11 cellular contexts compared by ENCODE assay signal in genomic region chr12:120175537-120175936, GRCh38. TPM values are rescaled to one million over a fixed set of nuclear protein-coding genes. Genes with fewer than 3 reads are reported as not detected.
DNase-seq lines count a peak whose midpoint lies in the region; ATAC-seq and TF ChIP-seq lines count a peak whose summit lies in the region.
"Had no signal": no experiment of that assay in that cellular context is flagged by ENCODE, and none has a peak within 500 bp of the region (broad histone marks: within the 10 kb centered on the region; RNA-seq: fewer than 3 reads in every experiment).

No MANE protein-coding gene starts in this region.

- H3K9ac ChIP-seq in trophoblast cell (ENCODE audit: low read length): no peak overlapping the region
- H3K9ac ChIP-seq: GM23248 had no signal

- intact Hi-C loops in spleen (cut with DNase I; ENCODE audit: low total_unique reads) (no loop called here), left cardiac atrium (cut with DNase I) (loop anchor here in 1 of 2 donors (5.0 kb wide), 1 partner anchor 38 kb away; no protein-coding TSS in a partner anchor)

- no peaks in the 10 kb centered on the region for H3K4me1 Mint-ChIP-seq in GM23338

- H3K79me2 ChIP-seq in GM23338 (replicated peaks; ENCODE audit: insufficient read depth) (no peaks in the 10 kb centered on the region; the same call in none of the 2 replicates), trophoblast cell (ENCODE audit: control insufficient read depth, insufficient read depth, low read length, poor library complexity) (no peaks in the 10 kb centered on the region)

- no peaks in the 10 kb centered on the region for H3K9me2 ChIP-seq in GM23338 (ENCODE audit: insufficient read depth)

- H3K23ac ChIP-seq in trophoblast cell (ENCODE audit: low read length): no peak overlapping the region

- peaks cover 90% of the 10 kb centered on the region for H3K36me3 Mint-ChIP-seq in GM23338 (ENCODE audit: low read depth)

- no peak overlapping the region for H2BK120ac ChIP-seq in trophoblast cell (ENCODE audit: insufficient read depth, low read length, poor library complexity)

- no peak overlapping the region for H4K8ac ChIP-seq in trophoblast cell (ENCODE audit: low read depth, low read length)

- no peak overlapping the region for H3K4me3 Mint-ChIP-seq in GM23338
- H3K4me3 Mint-ChIP-seq: B cell had no signal

- no peak overlapping the region for H2BK5ac ChIP-seq in trophoblast cell (ENCODE audit: low read depth, low read length, poor library complexity)

- no peak overlapping the region for H4K91ac ChIP-seq in trophoblast cell (ENCODE audit: low read depth, low read length)

- H3K36me3 ChIP-seq in GM23338 (ENCODE audit: insufficient read depth) (peaks cover 77% of the 10 kb centered on the region), trophoblast cell (ENCODE audit: control insufficient read depth in 1 of 2, insufficient read depth in 2 of 2, low read length in 2 of 2) (peaks cover 66 to 77% of the 10 kb centered on the region in 2 experiments), spleen (peaks cover 15 to 100% (median 100%) of the 10 kb centered on the region in 6 donors)

- no CpG with 5 or more reads among the region's 11 CpGs for WGBS in trophoblast cell (ENCODE audit: extremely low coverage, insufficient coverage, insufficient read length)
- 94 to 97% (median 96%) methylated on average over 9 to 11 of the region's 11 CpGs for WGBS in spleen, 5 donors

- no peaks in the 10 kb centered on the region for H3K9me3 Mint-ChIP-seq in GM23338

- H3K4ac ChIP-seq in trophoblast cell (ENCODE audit: low read depth, low read length): no peak overlapping the region

- ATAC-seq in GM23338 (no peak), left cardiac atrium (no peak)

- CTCF ChIA-PET in RWPE1 (lab: Yijun Ruan, JAX): no interaction called here

- no peaks in the 10 kb centered on the region for H3K4me1 ChIP-seq in GM23338 (ENCODE audit: insufficient read depth)
- H3K4me1 ChIP-seq in trophoblast cell (ENCODE audit: control insufficient read depth in 1 of 2, insufficient read depth in 2 of 2, low read length in 2 of 2): no peaks in the 10 kb centered on the region
- peaks cover 0 to 4% (median 2%) of the 10 kb centered on the region in 6 donors for H3K4me1 ChIP-seq in spleen

- no peak overlapping the region for H3K14ac ChIP-seq in trophoblast cell (ENCODE audit: low read length)

- H3K27ac ChIP-seq in GM23338 (ENCODE audit: low read depth): no peak overlapping the region
- peak overlapping the region; percentile 23; the same call in 1 of the 2 replicates for H3K27ac ChIP-seq in RWPE1
- H3K27ac ChIP-seq in trophoblast cell (ENCODE audit: low read depth, low read length): no peak overlapping the region
- no peak overlapping the region for H3K27ac ChIP-seq in spleen
- H3K27ac ChIP-seq: GM23248 had no signal

- no peaks in the 10 kb centered on the region for H3K9me3 ChIP-seq in trophoblast cell (ENCODE audit: insufficient read depth, low read depth, low read length)
- no peaks in the 10 kb centered on the region for H3K9me3 ChIP-seq in spleen

- H3K4me3 ChIP-seq in GM23338: no peak overlapping the region
- H3K4me3 ChIP-seq in trophoblast cell (ENCODE audit: low read depth, low read length): no peak overlapping the region
- H3K4me3 ChIP-seq in spleen: no peak overlapping the region
- H3K4me3 ChIP-seq: GM23248 had no signal

- H2AFZ ChIP-seq in GM23338 (no peak overlapping the region), trophoblast cell (ENCODE audit: insufficient read depth, low read length, poor library complexity) (no peak overlapping the region)
- H2AFZ ChIP-seq: GM23248 had no signal

- H3K27me3 ChIP-seq in GM23338 (ENCODE audit: insufficient read depth) (no peaks in the 10 kb centered on the region), trophoblast cell (ENCODE audit: insufficient read depth, low read length) (no peaks in the 10 kb centered on the region), spleen (replicated peaks in 1 of 7) (no peaks in the 10 kb centered on the region)

- no peak overlapping the region for H2BK12ac ChIP-seq in trophoblast cell (ENCODE audit: low read length)

- no peak for TF ChIP-seq CTCF in GM23338 (conservative IDR thresholded peaks at IDR 0.05; ENCODE audit: low read depth in 2 of 2)
- no peak for TF ChIP-seq CTCF in RWPE1 (conservative IDR thresholded peaks at IDR 0.05; ENCODE audit: low read depth)
- no peak for TF ChIP-seq CTCF in spleen (IDR thresholded peaks at IDR 0.05 in 8 of 11, conservative IDR thresholded peaks at IDR 0.05 in 3 of 11)

- peaks cover 32% of the 10 kb centered on the region for H4K20me1 ChIP-seq in GM23338 (replicated peaks; ENCODE audit: insufficient read depth)

- peaks cover 8% of the 10 kb centered on the region for H3K27me3 Mint-ChIP-seq in GM23338 (ENCODE audit: insufficient read depth, low read depth, poor library complexity)
- H3K27me3 Mint-ChIP-seq: B cell had no signal

- H3K4me2 ChIP-seq in GM23338 (no peak overlapping the region), trophoblast cell (ENCODE audit: low read length) (no peak overlapping the region)

- no peak for DNase-seq in GM23338 (ENCODE audit: low spot score)
- DNase-seq in RWPE1 (ENCODE audit: low spot score): no peak
- peak; percentile 93 to 97 for DNase-seq in trophoblast cell
- DNase-seq in spleen: no peak
- no peak for DNase-seq in epidermal melanocyte (ENCODE audit: insufficient read length, low spot score)
- DNase-seq in NCI-H2196 treated with DMSO at 0.1 percent for 48 hours (lab: John Stamatoyannopoulos, UW; ENCODE audit: unreplicated experiment): no peak
- no peak for DNase-seq in left cardiac atrium
- DNase-seq: DMS53, GM23248, H7 had no signal

- no peak overlapping the region for H2AK5ac ChIP-seq in trophoblast cell (ENCODE audit: low read length)

- no peak overlapping the region for H3K18ac ChIP-seq in trophoblast cell (ENCODE audit: low read length)

- H3K27ac Mint-ChIP-seq in GM23338: no peak overlapping the region
- H3K27ac Mint-ChIP-seq: B cell had no signal

- H3F3A ChIP-seq in GM23338 (replicated peaks; ENCODE audit: low read depth): peaks cover 9% of the 10 kb centered on the region; the same call in 1 of the 2 replicates

- no peak overlapping the region for H4K12ac ChIP-seq in trophoblast cell (ENCODE audit: low read depth, low read length)

- POLR2A ChIA-PET in RWPE1 (lab: Yijun Ruan, JAX; ENCODE audit: low non-redundant PET): no interaction called here

- H3K79me1 ChIP-seq in trophoblast cell (ENCODE audit: low read length): no peaks in the 10 kb centered on the region

- no peak for TF ChIP-seq POLR2A in spleen (IDR thresholded peaks at IDR 0.05)

TF ChIP-seq in GM23338, 12 proteins besides CTCF, POLR2A, EP300 and RAD21:
- TF ChIP-seq, protein P1, sequence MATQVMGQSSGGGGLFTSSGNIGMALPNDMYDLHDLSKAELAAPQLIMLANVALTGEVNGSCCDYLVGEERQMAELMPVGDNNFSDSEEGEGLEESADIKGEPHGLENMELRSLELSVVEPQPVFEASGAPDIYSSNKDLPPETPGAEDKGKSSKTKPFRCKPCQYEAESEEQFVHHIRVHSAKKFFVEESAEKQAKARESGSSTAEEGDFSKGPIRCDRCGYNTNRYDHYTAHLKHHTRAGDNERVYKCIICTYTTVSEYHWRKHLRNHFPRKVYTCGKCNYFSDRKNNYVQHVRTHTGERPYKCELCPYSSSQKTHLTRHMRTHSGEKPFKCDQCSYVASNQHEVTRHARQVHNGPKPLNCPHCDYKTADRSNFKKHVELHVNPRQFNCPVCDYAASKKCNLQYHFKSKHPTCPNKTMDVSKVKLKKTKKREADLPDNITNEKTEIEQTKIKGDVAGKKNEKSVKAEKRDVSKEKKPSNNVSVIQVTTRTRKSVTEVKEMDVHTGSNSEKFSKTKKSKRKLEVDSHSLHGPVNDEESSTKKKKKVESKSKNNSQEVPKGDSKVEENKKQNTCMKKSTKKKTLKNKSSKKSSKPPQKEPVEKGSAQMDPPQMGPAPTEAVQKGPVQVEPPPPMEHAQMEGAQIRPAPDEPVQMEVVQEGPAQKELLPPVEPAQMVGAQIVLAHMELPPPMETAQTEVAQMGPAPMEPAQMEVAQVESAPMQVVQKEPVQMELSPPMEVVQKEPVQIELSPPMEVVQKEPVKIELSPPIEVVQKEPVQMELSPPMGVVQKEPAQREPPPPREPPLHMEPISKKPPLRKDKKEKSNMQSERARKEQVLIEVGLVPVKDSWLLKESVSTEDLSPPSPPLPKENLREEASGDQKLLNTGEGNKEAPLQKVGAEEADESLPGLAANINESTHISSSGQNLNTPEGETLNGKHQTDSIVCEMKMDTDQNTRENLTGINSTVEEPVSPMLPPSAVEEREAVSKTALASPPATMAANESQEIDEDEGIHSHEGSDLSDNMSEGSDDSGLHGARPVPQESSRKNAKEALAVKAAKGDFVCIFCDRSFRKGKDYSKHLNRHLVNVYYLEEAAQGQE (IDR thresholded peaks at IDR 0.05; ENCODE audit: unreplicated experiment): no peak
- peak; percentile 54 for TF ChIP-seq EZH2phosphoT487 (IDR thresholded peaks at IDR 0.05; ENCODE audit: unreplicated experiment)

RNA-seq across cellular contexts. Expression of gene GCN1, which starts 19.0 kb away (rescaled TPM):
- total RNA-seq in GM23338 (2014; rRNA removed; shearing (Covaris generic)): 141 and 177 TPM in 2 replicates
- polyA plus RNA-seq in GM23338 (2016; fragmentation: Nextera tagmentation; extraction: Ambion mirVana) (18.0 and 18.2 TPM in 2 replicates), spleen (10 to 100 TPM; 10.4 to 22.1 (median 14.5) TPM)
- 41.3 and 42.4 TPM in 2 replicates for polyA plus RNA-seq in trophoblast cell (2013)
- total RNA-seq in spleen (100 to 1,000 TPM in 4 of 7 donors, 10 to 100 TPM in 3; 91.6 to 131 (median 106) TPM), left cardiac atrium (10 to 100 TPM; 36.1 to 51.9 TPM)

RNA-seq across cellular contexts. Expression of gene RPLP0, which starts 25.4 kb away (rescaled TPM):
- 4,855 and 4,916 TPM in 2 replicates for total RNA-seq in GM23338 (2014; rRNA removed; shearing (Covaris generic))
- polyA plus RNA-seq in GM23338 (2016; fragmentation: Nextera tagmentation; extraction: Ambion mirVana) (2,219 and 2,404 TPM in 2 replicates), spleen (1,000 to 10,000 TPM; 3,423 to 5,071 (median 3,908) TPM)
- polyA plus RNA-seq in trophoblast cell (2013): 2,531 and 2,584 TPM in 2 replicates
- total RNA-seq in spleen (1,000 to 10,000 TPM; 1,023 to 1,741 (median 1,286) TPM), left cardiac atrium (1,000 to 10,000 TPM; 1,049 to 1,054 TPM)

RNA-seq across cellular contexts. Expression of gene RAB35, which starts 59.0 kb away (rescaled TPM):
- total RNA-seq in GM23338 (2014; rRNA removed; shearing (Covaris generic)): 15.9 and 16.9 TPM in 2 replicates
- polyA plus RNA-seq in GM23338 (2016; fragmentation: Nextera tagmentation; extraction: Ambion mirVana): 9.9 and 12.6 TPM in 2 replicates
- polyA plus RNA-seq in trophoblast cell (2013): 46.0 and 48.9 TPM in 2 replicates
- total RNA-seq in spleen: 10 to 100 TPM; 25.7 to 69.8 (median 58.4) TPM
- polyA plus RNA-seq in spleen: 10 to 100 TPM; 14.8 to 40.1 (median 16.9) TPM
- total RNA-seq in left cardiac atrium: 10 to 100 TPM; 26.7 to 42.2 TPM

Comparison
In these comparisons a context has a peak if more than half of its experiments do, and no peak if none do; other contexts are left out.
1. DNase-seq: peak in trophoblast cell (2 of 2); none in GM23338 (single experiment), RWPE1 (single experiment), spleen (single experiment), epidermal melanocyte (single experiment), NCI-H2196 treated with DMSO at 0.1 percent for 48 hours (single experiment) and left cardiac atrium (single experiment).